9 cellular contexts compared by ENCODE assay signal in genomic region chr18:58202406-58202730, GRCh38.
DNase-seq lines count a peak whose midpoint lies in the region; ATAC-seq, FAIRE-seq and TF ChIP-seq lines count a peak whose summit lies in the region.
"Had no signal": no experiment of that assay in that cellular context is flagged by ENCODE, and none has a peak within 500 bp of the region (broad histone marks: within the 10 kb centered on the region; RNA-seq: fewer than 3 reads in every experiment).

No MANE protein-coding gene starts in this region.

- no peak overlapping the region for H2AFZ ChIP-seq in H1 (ENCODE audit: low read length)

- H4K91ac ChIP-seq in H1 (replicated peaks; ENCODE audit: insufficient read length, low read length), result no peak overlapping the region

- no peak overlapping the region for H2BK12ac ChIP-seq in H1 (ENCODE audit: low read depth, low read length)

- TF ChIP-seq CTCF in H1 (IDR thresholded peaks at IDR 0.05; ENCODE audit: control extremely low read depth in 1 of 3, insufficient read depth in 1 of 3, low read depth in 1 of 3, low read length in 3 of 3), result no peak
- no peak for TF ChIP-seq CTCF in pancreas (IDR thresholded peaks at IDR 0.05)
- no peak for TF ChIP-seq CTCF in omental fat pad (IDR thresholded peaks at IDR 0.05)

- H2BK5ac ChIP-seq in H1 (ENCODE audit: low read depth, low read length), result no peak overlapping the region

- H3K79me2 ChIP-seq in H1 (ENCODE audit: control insufficient read depth in 1 of 2, insufficient read depth in 2 of 2, low read length in 2 of 2), result peaks cover 0 to 82% of the 10 kb centered on the region in 2 experiments; a peak in 3 of 4 replicates

- DNase-seq in EH (ENCODE audit: low read depth) (peak; percentile 81), NCI-H510A (lab: John Stamatoyannopoulos, UW) (peak; percentile 83), H1 (ENCODE audit: low read depth in 1 of 2, low spot score in 2 of 2) (no peak), pancreas (no peak), sciatic nerve (ENCODE audit: low spot score) (no peak), omental fat pad (ENCODE audit: low spot score) (no peak)
- no peak for DNase-seq in stimulated activated CD8-positive, alpha-beta memory T cell treated with anti-CD3 and anti-CD28 coated beads, Interleukin-4, amount 100 ng/mL, for 48 hours

- no peak overlapping the region for H3K27ac ChIP-seq in H1 (ENCODE audit: low read depth, low read length)
- no peak overlapping the region for H3K27ac ChIP-seq in pancreas
- H3K27ac ChIP-seq: SK-N-MC had no signal

- H2AK5ac ChIP-seq in H1 (ENCODE audit: low read depth, low read length), result no peak overlapping the region

- no peak overlapping the region for H3K4ac ChIP-seq in H1 (replicated peaks; ENCODE audit: insufficient read length, low read depth, low read length)

- TF ChIP-seq POLR2A in H1 (IDR thresholded peaks at IDR 0.05; ENCODE audit: control extremely low read depth in 1 of 2, low read depth in 2 of 2, low read length in 2 of 2), result no peak

- H4K20me1 ChIP-seq in H1 (replicated peaks in 1 of 2; ENCODE audit: control insufficient read depth in 1 of 2, insufficient read depth in 2 of 2, low read length in 2 of 2), result no peaks in the 10 kb centered on the region

- H3K4me3 ChIP-seq in H1 (ENCODE audit: extremely low read depth in 1 of 4, insufficient read depth in 2 of 4, low read depth in 3 of 4, low read length in 4 of 4), result no peak overlapping the region
- no peak overlapping the region for H3K4me3 ChIP-seq in pancreas
- H3K4me3 ChIP-seq: SK-N-MC had no signal

- H2BK20ac ChIP-seq in H1 (ENCODE audit: low read length), result no peak overlapping the region

- H3K9me3 ChIP-seq in H1 (ENCODE audit: insufficient read depth in 2 of 2, low read depth in 1 of 2, low read length in 1 of 2) (no peaks in the 10 kb centered on the region), pancreas (no peaks in the 10 kb centered on the region)

- CTCF ChIA-PET in H1 (lab: Charles Lee; ENCODE audit: partially characterized antibody), result interaction anchor here (0.6 to 1.6 kb wide), 8 partner anchors 9 to 291 kb away, joined by 3 to 5 read pairs (median 4); partner anchors contain the start of gene NEDD4L

- no peaks in the 10 kb centered on the region for H3K27me3 ChIP-seq in H1 (replicated peaks in 1 of 4; ENCODE audit: control insufficient read depth in 3 of 4, extremely low read depth in 1 of 4, insufficient read depth in 3 of 4, low read length in 3 of 4)
- H3K27me3 ChIP-seq in pancreas, result no peaks in the 10 kb centered on the region

- POLR2A ChIA-PET in H1 (lab: Charles Lee; ENCODE audit: partially characterized antibody), result interaction anchor here (0.6 to 1.0 kb wide), 2 partner anchors 15 to 143 kb away, joined by 3 to 4 read pairs; no protein-coding TSS in a partner anchor

- WGBS in H1 (ENCODE audit: extremely low coverage in 1 of 2, insufficient coverage in 1 of 2, insufficient read length in 1 of 2, insufficient replicate concordance in 2 of 2, low coverage in 1 of 2, low lambda C conversion rate in 2 of 2, missing lambda C conversion rate in 1 of 2), 2 experiments, result 86% methylated on average over 5 of the region's 5 CpGs; no CpG with 5 or more reads in 1 of the 2 experiments
- WGBS in pancreas, 2 donors, result 85 to 94% methylated on average over 5 of the region's 5 CpGs

- no peaks in the 10 kb centered on the region; a peak in 2 of 8 replicates for H3K36me3 ChIP-seq in H1 (ENCODE audit: control insufficient read depth in 2 of 4, insufficient read depth in 4 of 4, low read length in 3 of 4)
- no peaks in the 10 kb centered on the region for H3K36me3 ChIP-seq in pancreas

- no peak overlapping the region for H4K8ac ChIP-seq in H1 (ENCODE audit: extremely low read depth, insufficient read depth, low read length)

- peaks cover 9% of the 10 kb centered on the region for H3K79me1 ChIP-seq in H1 (ENCODE audit: low read depth, low read length)

- H2BK15ac ChIP-seq in H1 (ENCODE audit: low read length), result peak overlapping the region; percentile 74

- ATAC-seq in pancreas (peak in 3 of 4 donors; percentile 24 to 49 (median 39)), sciatic nerve (no peak), GM21367 (IDR thresholded peaks at IDR 0.05; ENCODE audit: unreplicated experiment) (no peak), omental fat pad (ENCODE audit: low FRiP score) (no peak)

- H3K23ac ChIP-seq in H1 (ENCODE audit: insufficient read length), result no peak overlapping the region

- H3K4me1 ChIP-seq in H1 (replicated peaks in 1 of 4; ENCODE audit: control insufficient read depth in 3 of 4, insufficient read depth in 4 of 4, low read length in 3 of 4) (peaks cover 7 to 19% (median 12%) of the 10 kb centered on the region in 4 experiments), pancreas (peaks cover 7 to 11% (median 10%) of the 10 kb centered on the region in 3 donors)

- no peak for TF ChIP-seq EP300 in H1 (IDR thresholded peaks at IDR 0.05; ENCODE audit: borderline replicate concordance in 1 of 2, low read depth in 2 of 2, low read length in 2 of 2)

- no peak for TF ChIP-seq RAD21 in H1 (IDR thresholded peaks at IDR 0.05 in 1 of 2, conservative IDR thresholded peaks at IDR 0.05 in 1 of 2; ENCODE audit: low read depth in 2 of 2, low read length in 2 of 2)

- H3K56ac ChIP-seq in H1 (replicated peaks; ENCODE audit: insufficient read length, low read depth, low read length), result no peak overlapping the region

- intact Hi-C loops in pancreas (cut with DNase I), result no loop called here
- intact Hi-C loops in sciatic nerve (cut with DNase I), result no loop called here

- no peak overlapping the region for H2BK120ac ChIP-seq in H1 (replicated peaks; ENCODE audit: low read depth, low read length)

- H3K14ac ChIP-seq in H1 (ENCODE audit: insufficient read length), result no peak overlapping the region

- H4K5ac ChIP-seq in H1 (ENCODE audit: insufficient read length, low read depth, low read length), result no peak overlapping the region

- no peaks in the 10 kb centered on the region for H3K23me2 ChIP-seq in H1 (ENCODE audit: low read depth, low read length)

- FAIRE-seq in H1 (lab: Jason Lieb, UNC) (no peak), pancreas (lab: Jason Lieb, UNC) (no peak)

- H3K18ac ChIP-seq in H1 (ENCODE audit: extremely low read depth, low read length), result no peak overlapping the region

- H3K9ac ChIP-seq in H1 (replicated peaks in 1 of 4; ENCODE audit: extremely low read depth in 1 of 4, low read depth in 3 of 4, low read length in 3 of 4), result no peak overlapping the region

- 0 out of 4 replicates have a peak overlapping the region, but pooled peaks of 1 of the 2 experiments have one; percentile 3 for H3K4me2 ChIP-seq in H1 (ENCODE audit: insufficient read depth in 1 of 2, low read depth in 2 of 2, low read length in 2 of 2)

TF ChIP-seq in H1, 55 proteins besides CTCF, POLR2A, EP300 and RAD21:
- TF ChIP-seq GABPA (IDR thresholded peaks at IDR 0.05; ENCODE audit: borderline replicate concordance, insufficient read depth, low read length), result no peak
- no peak for TF ChIP-seq EGR1 (IDR thresholded peaks at IDR 0.05; ENCODE audit: borderline replicate concordance, low read depth, low read length)
- TF ChIP-seq SP2 (IDR thresholded peaks at IDR 0.05; ENCODE audit: low read length), result no peak
- TF ChIP-seq YY1 (IDR thresholded peaks at IDR 0.05; ENCODE audit: low read depth, low read length), result no peak
- no peak for TF ChIP-seq JUN (IDR thresholded peaks at IDR 0.05; ENCODE audit: low read depth, low read length)
- TF ChIP-seq CTBP2 (IDR thresholded peaks at IDR 0.05; ENCODE audit: borderline replicate concordance, insufficient read depth, insufficient read length, low read length), result no peak
- TF ChIP-seq MAFK (IDR thresholded peaks at IDR 0.05; ENCODE audit: low read depth, low read length), result no peak
- no peak for TF ChIP-seq CEBPB (IDR thresholded peaks at IDR 0.05; ENCODE audit: low read depth, low read length)
- no peak for TF ChIP-seq EZH2 (IDR thresholded peaks at IDR 0.05; ENCODE audit: low read depth, low read length, severe bottlenecking)
- no peak for TF ChIP-seq TEAD4 (IDR thresholded peaks at IDR 0.05; ENCODE audit: low read depth, low read length)
- no peak for TF ChIP-seq TBP (IDR thresholded peaks at IDR 0.05; ENCODE audit: low read depth, low read length)
- no peak for TF ChIP-seq CREB1 (IDR thresholded peaks at IDR 0.05)
- TF ChIP-seq RFX5 (IDR thresholded peaks at IDR 0.05; ENCODE audit: borderline replicate concordance, low read depth, low read length), result no peak

Comparison
In these comparisons a context has a peak if more than half of its experiments do, and no peak if none do; other contexts are left out.
1. DNase-seq: peak in EH (single experiment) and NCI-H510A (single experiment); none in H1 (0 of 2), pancreas (0 of 6), sciatic nerve (single experiment), omental fat pad (single experiment) and stimulated activated CD8-positive, alpha-beta memory T cell treated with anti-CD3 and anti-CD28 coated beads, Interleukin-4, amount 100 ng/mL, for 48 hours (single experiment).
2. ATAC-seq: peak in pancreas (3 of 4); none in sciatic nerve (single experiment), GM21367 (single experiment) and omental fat pad (single experiment).